Comparison of ENCODE assay signal across 8 cellular contexts in the genomic region with DNA sequence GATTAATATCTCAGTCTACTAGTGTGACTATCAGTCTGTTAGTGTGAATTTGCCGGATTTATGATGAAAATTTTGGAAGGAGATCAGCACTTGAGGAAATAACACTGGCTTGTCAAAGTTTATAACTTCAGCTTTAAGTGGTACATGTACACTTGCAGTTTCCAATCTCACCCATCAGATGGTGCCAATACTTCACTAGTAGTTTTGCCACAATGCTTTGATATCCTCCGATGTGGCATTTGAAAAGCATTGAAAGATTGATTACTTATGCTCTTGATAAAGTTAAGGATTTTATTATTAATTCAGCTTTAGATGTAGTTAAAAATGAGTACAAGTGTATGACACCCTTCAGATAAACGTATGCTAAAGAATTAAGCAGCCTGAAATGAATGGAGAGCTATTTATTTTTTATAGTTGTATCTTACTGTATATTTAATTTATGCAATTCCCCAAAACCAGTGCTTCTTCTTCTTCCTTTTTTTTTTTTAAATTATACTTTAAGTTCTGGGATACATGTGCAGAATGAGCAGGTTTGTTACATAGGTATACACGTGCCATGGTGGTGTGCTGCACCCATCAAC.
DNase-seq lines count a peak whose midpoint lies in the region; ATAC-seq, FAIRE-seq and TF ChIP-seq lines count a peak whose summit lies in the region.

No MANE protein-coding gene starts in this region.

- ATAC-seq in lower lobe of right lung (peak; percentile 70 to 71), HG02852 (IDR thresholded peaks at IDR 0.05; ENCODE audit: unreplicated experiment) (no peak)

- H3K9me3 ChIP-seq in MM.1S (replicated peaks; ENCODE audit: insufficient read depth, low read length) (no peaks in the 10 kb centered on the region), Peyer's patch (no peaks in the 10 kb centered on the region), lower lobe of right lung (no peaks in the 10 kb centered on the region)

- peak; percentile 74 for TF ChIP-seq CTCF in MM.1S (IDR thresholded peaks at IDR 0.05; ENCODE audit: low read length)
- peak; percentile 50 to 96 (median 79) for TF ChIP-seq CTCF in Peyer's patch (IDR thresholded peaks at IDR 0.05)
- TF ChIP-seq CTCF in bronchial epithelial cell (IDR thresholded peaks at IDR 0.05; ENCODE audit: insufficient read depth, low read length, severe bottlenecking), result peak; percentile 62
- peak; percentile 64 for TF ChIP-seq CTCF in lower lobe of right lung (IDR thresholded peaks at IDR 0.05)

- H3K4me3 ChIP-seq in MM.1S (ENCODE audit: low read length), result no peak overlapping the region
- no peak overlapping the region for H3K4me3 ChIP-seq in Peyer's patch
- H3K4me3 ChIP-seq in bronchial epithelial cell (ENCODE audit: low read depth, low read length), result no peak overlapping the region
- H3K4me3 ChIP-seq in lower lobe of right lung, result no peak overlapping the region

- H3F3A ChIP-seq in MM.1S (ENCODE audit: insufficient read depth, low read length), result no peaks in the 10 kb centered on the region

- peak; percentile 6 for DNase-seq in activated naive CD4-positive, alpha-beta T cell treated with Interleukin-2 at 50 U/mL for 16 hours
- no peak for DNase-seq in activated naive CD4-positive, alpha-beta T cell (lab: John Stamatoyannopoulos, UW)
- peak; percentile 66 for DNase-seq in MM.1S
- peak in 1 of 3 donors; percentile 67 for DNase-seq in Peyer's patch
- DNase-seq in bronchial epithelial cell (ENCODE audit: low read depth), result peak; percentile 70
- no peak for DNase-seq in lower lobe of right lung
- DNase-seq in T1000 (lab: John Stamatoyannopoulos, UW), result no peak

- H3K4me2 ChIP-seq in MM.1S (ENCODE audit: low read depth, low read length), result no peak overlapping the region

- H2AFZ ChIP-seq in MM.1S (ENCODE audit: low read length), result no peak overlapping the region

- no peaks in the 10 kb centered on the region for H3K9me2 ChIP-seq in MM.1S (replicated peaks; ENCODE audit: insufficient read depth, low read length)

- TF ChIP-seq POLR2A in Peyer's patch (IDR thresholded peaks at IDR 0.05), result no peak

- H3K27me3 ChIP-seq in MM.1S (replicated peaks; ENCODE audit: insufficient read depth, low read length) (no peaks in the 10 kb centered on the region), Peyer's patch (no peaks in the 10 kb centered on the region), bronchial epithelial cell (ENCODE audit: control insufficient read depth, insufficient read depth, low read length) (peaks cover 2% of the 10 kb centered on the region), lower lobe of right lung (ENCODE audit: low read depth) (no peaks in the 10 kb centered on the region)

- intact Hi-C loops in lower lobe of right lung (cut with DNase I), result no loop called here

- no peaks in the 10 kb centered on the region for H3K36me3 ChIP-seq in MM.1S (replicated peaks; ENCODE audit: insufficient read depth, low read length)
- no peaks in the 10 kb centered on the region for H3K36me3 ChIP-seq in Peyer's patch
- H3K36me3 ChIP-seq in bronchial epithelial cell (ENCODE audit: control insufficient read depth, insufficient read depth, low read length), result no peaks in the 10 kb centered on the region
- no peaks in the 10 kb centered on the region for H3K36me3 ChIP-seq in lower lobe of right lung

- H3K27ac ChIP-seq in MM.1S (ENCODE audit: low read length) (no peak overlapping the region), Peyer's patch (no peak overlapping the region), lower lobe of right lung (no peak overlapping the region)

- H3K9ac ChIP-seq in MM.1S (ENCODE audit: low read length), result no peak overlapping the region

- no peaks in the 10 kb centered on the region for H3K79me2 ChIP-seq in MM.1S (ENCODE audit: low read length)

- no peaks in the 10 kb centered on the region for H3K4me1 ChIP-seq in MM.1S (ENCODE audit: low read length)
- H3K4me1 ChIP-seq in Peyer's patch, result no peaks in the 10 kb centered on the region
- H3K4me1 ChIP-seq in lower lobe of right lung, result no peaks in the 10 kb centered on the region

- H4K20me1 ChIP-seq in MM.1S (ENCODE audit: insufficient read depth, low read length), result no peaks in the 10 kb centered on the region

- no peak for FAIRE-seq in bronchial epithelial cell (lab: Jason Lieb, UNC)

Comparison
In these comparisons a context has a peak if more than half of its experiments do, and no peak if none do; other contexts are left out.
1. DNase-seq: peak in activated naive CD4-positive, alpha-beta T cell treated with Interleukin-2 at 50 U/mL for 16 hours (single experiment), MM.1S (single experiment) and bronchial epithelial cell (single experiment); none in activated naive CD4-positive, alpha-beta T cell (0 of 4), lower lobe of right lung (single experiment) and T1000 (single experiment).
2. Peak in every context shown above with its lines, with median percentiles within 50 percentile points of each other: CTCF ChIP-seq.